ENCODE assay signal across 8 cellular contexts in the genomic region with DNA sequence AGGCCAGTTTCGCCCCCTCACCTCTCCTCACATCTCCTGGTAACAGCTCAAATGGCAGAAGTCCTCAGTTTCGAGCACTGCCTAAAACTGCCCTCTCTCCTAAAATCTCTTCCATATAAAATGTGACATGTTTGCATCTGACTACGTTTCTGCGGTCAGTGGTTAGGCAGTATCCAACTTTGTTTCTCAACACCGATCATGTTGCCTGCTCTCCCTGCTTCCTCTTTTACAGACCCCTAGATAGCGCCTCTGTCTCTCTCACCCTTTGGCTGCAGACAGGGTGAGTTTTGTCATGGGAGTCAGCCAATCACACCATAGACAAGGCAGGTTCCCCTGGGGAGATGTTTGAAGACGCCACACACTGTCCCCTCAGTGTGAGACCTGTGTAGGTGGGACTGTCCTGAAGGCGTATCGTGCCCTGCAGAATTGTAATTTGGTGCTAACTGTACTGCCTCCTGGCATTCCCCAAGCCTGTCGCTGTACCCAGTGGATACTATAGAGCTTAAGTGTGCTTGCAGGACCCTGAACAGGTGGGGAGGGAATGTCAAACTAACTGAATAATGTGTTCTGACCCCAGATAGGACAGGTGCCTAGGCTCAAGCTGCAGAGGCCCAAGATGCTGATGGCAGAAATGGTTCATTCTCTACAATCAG. TPM values are rescaled to one million over a fixed set of nuclear protein-coding genes. Genes with fewer than 3 reads are reported as not detected.
DNase-seq lines count a peak whose midpoint lies in the region; ATAC-seq and TF ChIP-seq lines count a peak whose summit lies in the region.

No MANE protein-coding gene starts in this region.

- H3K27me3 Mint-ChIP-seq in immature natural killer cell (ENCODE audit: low read depth in 3 of 3), result peaks cover 0 to 10% (median 2%) of the 10 kb centered on the region in 3 donors
- H3K27me3 Mint-ChIP-seq in stimulated activated naive CD8-positive, alpha-beta T cell treated with anti-CD3 and anti-CD28 coated beads, Interleukin-15, Interleukin-2, amounts not matched to agents 100 ng/mL and 50 ng/mL, for 24 hours, result no peaks in the 10 kb centered on the region

- H3K27me3 ChIP-seq in ascending aorta, result no peaks in the 10 kb centered on the region

- peaks cover 4 to 21% (median 6%) of the 10 kb centered on the region in 3 donors for H3K36me3 Mint-ChIP-seq in immature natural killer cell
- H3K36me3 Mint-ChIP-seq in stimulated activated naive CD8-positive, alpha-beta T cell treated with anti-CD3 and anti-CD28 coated beads, Interleukin-15, Interleukin-2, amounts not matched to agents 100 ng/mL and 50 ng/mL, for 24 hours (ENCODE audit: low read depth), result peaks cover 23% of the 10 kb centered on the region

- H3K27ac ChIP-seq in ascending aorta, result peak overlapping the region; percentile 90 to 91

- no peak for TF ChIP-seq CTCF in ascending aorta (IDR thresholded peaks at IDR 0.05)

- H3K4me3 ChIP-seq in ascending aorta, result peak overlapping the region; percentile 76 to 92

- DNase-seq in Ammon's horn (ENCODE audit: low spot score) (peak; percentile 55), ascending aorta (ENCODE audit: low spot score in 2 of 2) (no peak), immature natural killer cell (peak; percentile 13 to 28 (median 19)), Kasumi-1 (lab: John Stamatoyannopoulos, UW) (no peak)
- DNase-seq in effector CD8-positive, alpha-beta T cell (lab: John Stamatoyannopoulos, UW), result no peak

- peaks cover 24 to 31% of the 10 kb centered on the region in 2 donors for H3K4me1 Mint-ChIP-seq in immature natural killer cell
- H3K4me1 Mint-ChIP-seq in stimulated activated naive CD8-positive, alpha-beta T cell treated with anti-CD3 and anti-CD28 coated beads, Interleukin-15, Interleukin-2, amounts not matched to agents 100 ng/mL and 50 ng/mL, for 24 hours (ENCODE audit: low read depth), result peaks cover 15% of the 10 kb centered on the region

- peak overlapping the region; percentile 36 to 90 (median 82) for H3K27ac Mint-ChIP-seq in immature natural killer cell
- peak overlapping the region; percentile 85 for H3K27ac Mint-ChIP-seq in stimulated activated naive CD8-positive, alpha-beta T cell treated with anti-CD3 and anti-CD28 coated beads, Interleukin-15, Interleukin-2, amounts not matched to agents 100 ng/mL and 50 ng/mL, for 24 hours

- ATAC-seq in GM19372 (IDR thresholded peaks at IDR 0.05; ENCODE audit: low read depth, unreplicated experiment) (peak; percentile 46), HG03460 (IDR thresholded peaks at IDR 0.05; ENCODE audit: unreplicated experiment) (peak; percentile 50)

- intact Hi-C loops in ascending aorta (cut with DNase I), result loop anchor here (2.0 to 10.0 kb wide), 4 partner anchors 81 to 651 kb away; a partner anchor contains a TSS

- H3K9me3 ChIP-seq in ascending aorta, result no peaks in the 10 kb centered on the region

- H3K36me3 ChIP-seq in ascending aorta, result peaks cover 3 to 8% of the 10 kb centered on the region in 2 donors

- H3K4me3 Mint-ChIP-seq in immature natural killer cell, result peak overlapping the region; percentile 83 to 89 (median 84)
- H3K4me3 Mint-ChIP-seq in stimulated activated naive CD8-positive, alpha-beta T cell treated with anti-CD3 and anti-CD28 coated beads, Interleukin-15, Interleukin-2, amounts not matched to agents 100 ng/mL and 50 ng/mL, for 24 hours, result peak overlapping the region; percentile 89

- H3K4me1 ChIP-seq in ascending aorta, result peaks cover 0 to 11% of the 10 kb centered on the region in 2 donors

- no peaks in the 10 kb centered on the region for H3K9me3 Mint-ChIP-seq in immature natural killer cell
- H3K9me3 Mint-ChIP-seq in stimulated activated naive CD8-positive, alpha-beta T cell treated with anti-CD3 and anti-CD28 coated beads, Interleukin-15, Interleukin-2, amounts not matched to agents 100 ng/mL and 50 ng/mL, for 24 hours, result no peaks in the 10 kb centered on the region

RNA-seq across cellular contexts. Expression of a gene that starts 1.1 kb away (rescaled TPM):
- 124 TPM for total RNA-seq in ascending aorta
- polyA plus RNA-seq in immature natural killer cell, result 100 to 1,000 TPM; 122 to 199 (median 128) TPM

RNA-seq across cellular contexts. Expression of a gene that starts 45.6 kb away (rescaled TPM):
- 12.9 TPM for total RNA-seq in ascending aorta
- polyA plus RNA-seq in immature natural killer cell, result 10 to 100 TPM in 2 of 3 donors, 1 to 10 TPM in 1; 5.4 to 17.2 (median 12.7) TPM

Comparison
In these comparisons a context has a peak if more than half of its experiments do, and no peak if none do; other contexts are left out.
1. DNase-seq: peak in Ammon's horn (single experiment) and immature natural killer cell (3 of 3); none in ascending aorta (0 of 2), Kasumi-1 (0 of 2) and effector CD8-positive, alpha-beta T cell (single experiment).